Comparison of ENCODE assay signal across 20 cellular contexts in genomic region chr20:14355791-14356190, GRCh38. TPM values are rescaled to one million over a fixed set of nuclear protein-coding genes. Genes with fewer than 3 reads are reported as not detected.
"Had no signal": no experiment of that assay in that cellular context is flagged by ENCODE, and none has a peak within 500 bp of the region (broad histone marks: within the 10 kb centered on the region; RNA-seq: fewer than 3 reads in every experiment).

No MANE protein-coding gene starts in this region.

- H3K4me1 Mint-ChIP-seq: central memory CD8-positive, alpha-beta T cell; naive thymus-derived CD8-positive, alpha-beta T cell; stimulated activated effector memory CD8-positive, alpha-beta T cell treated with anti-CD3 and anti-CD28 coated beads, Interleukin-12 subunit alpha, Interleukin-12 subunit beta, amount 100 ng/mL, for 72 hours had no signal

- DNase-seq: effector memory CD4-positive, alpha-beta T cell; gastrocnemius medialis; glutamatergic neuron; lower lobe of right lung; mesenchymal stem cell; naive thymus-derived CD8-positive, alpha-beta T cell; psoas muscle; retina; right lobe of liver; stimulated activated CD4-positive, alpha-beta T cell treated with anti-CD3 and anti-CD28 coated beads, Interleukin-4, amount 100 ng/mL, for 1 hour; stimulated activated CD8-positive, alpha-beta memory T cell treated with anti-CD3 and anti-CD28 coated beads, Interleukin-4, amount 100 ng/mL, for 48 hours had no signal

- H3K36me3 ChIP-seq: esophagus muscularis mucosa, gastrocnemius medialis, lower lobe of right lung, neutrophil, right lobe of liver, tibial nerve had no signal

- H3K4me3 ChIP-seq: esophagus muscularis mucosa, gastrocnemius medialis, lower lobe of right lung, psoas muscle, right lobe of liver, tibial nerve had no signal

- H3K4me1 ChIP-seq: esophagus muscularis mucosa, gastrocnemius medialis, lower lobe of right lung, psoas muscle, tibial nerve had no signal

- H3K27me3 ChIP-seq: esophagus muscularis mucosa, gastrocnemius medialis, neutrophil, right lobe of liver, tibial nerve had no signal

- ATAC-seq: gastrocnemius medialis; left lobe of liver; lower lobe of right lung; naive thymus-derived CD8-positive, alpha-beta T cell; psoas muscle; right lobe of liver; stimulated activated effector memory CD8-positive, alpha-beta T cell treated with anti-CD3 and anti-CD28 coated beads, Interleukin-12 subunit alpha, Interleukin-12 subunit beta, amount 100 ng/mL, for 72 hours had no signal

- H3K4me3 Mint-ChIP-seq: central memory CD8-positive, alpha-beta T cell; naive thymus-derived CD8-positive, alpha-beta T cell; stimulated activated effector memory CD8-positive, alpha-beta T cell treated with anti-CD3 and anti-CD28 coated beads, Interleukin-12 subunit alpha, Interleukin-12 subunit beta, amount 100 ng/mL, for 72 hours; stimulated activated naive CD8-positive, alpha-beta T cell treated with anti-CD3 and anti-CD28 coated beads, Interleukin-15, Interleukin-2, amounts not matched to agents 100 ng/mL and 50 ng/mL, for 24 hours had no signal

- H3K9me3 ChIP-seq: esophagus muscularis mucosa, gastrocnemius medialis, lower lobe of right lung, neutrophil, psoas muscle, right lobe of liver had no signal

- H3K36me3 Mint-ChIP-seq: naive thymus-derived CD8-positive, alpha-beta T cell; stimulated activated effector memory CD8-positive, alpha-beta T cell treated with anti-CD3 and anti-CD28 coated beads, Interleukin-12 subunit alpha, Interleukin-12 subunit beta, amount 100 ng/mL, for 72 hours had no signal

- H3K27ac ChIP-seq: epithelial cell of prostate, esophagus muscularis mucosa, gastrocnemius medialis, lower lobe of right lung, neutrophil, psoas muscle, right lobe of liver, tibial nerve had no signal

- H3K27ac Mint-ChIP-seq: naive thymus-derived CD8-positive, alpha-beta T cell; stimulated activated effector memory CD8-positive, alpha-beta T cell treated with anti-CD3 and anti-CD28 coated beads, Interleukin-12 subunit alpha, Interleukin-12 subunit beta, amount 100 ng/mL, for 72 hours; stimulated activated naive CD8-positive, alpha-beta T cell treated with anti-CD3 and anti-CD28 coated beads, Interleukin-15, Interleukin-2, amounts not matched to agents 100 ng/mL and 50 ng/mL, for 24 hours had no signal

- H3K27me3 Mint-ChIP-seq: central memory CD8-positive, alpha-beta T cell; naive thymus-derived CD8-positive, alpha-beta T cell; stimulated activated naive CD8-positive, alpha-beta T cell treated with anti-CD3 and anti-CD28 coated beads, Interleukin-15, Interleukin-2, amounts not matched to agents 100 ng/mL and 50 ng/mL, for 24 hours had no signal

RNA-seq across cellular contexts. Expression of gene FLRT3, which starts 18.4 kb away (rescaled TPM):
- total RNA-seq: mononuclear cell; naive thymus-derived CD8-positive, alpha-beta T cell had no signal
- polyA plus RNA-seq: naive thymus-derived CD8-positive, alpha-beta T cell had no signal
